In genomic region chrX:9433596-9433995, GRCh38 we compare ENCODE assay signal across 23 cellular contexts.
"Had no signal": no experiment of that assay in that cellular context is flagged by ENCODE, and none has a peak within 500 bp of the region (broad histone marks: within the 10 kb centered on the region; RNA-seq: fewer than 3 reads in every experiment).

No MANE protein-coding gene starts in this region.

- H3K27ac ChIP-seq: breast epithelium, esophagus muscularis mucosa, lower lobe of right lung, neutrophil, pancreas, tibial nerve had no signal

- H3K36me3 ChIP-seq: breast epithelium, esophagus muscularis mucosa, lower lobe of right lung, neutrophil, pancreas, tibial nerve had no signal

- H3K4me3 Mint-ChIP-seq: activated B cell treated with CpG ODN at 0.5 μM for 24 hours; activated CD8-positive, alpha-beta T cell treated with anti-CD3 and anti-CD28 coated beads for 36 hours; activated naive CD4-positive, alpha-beta T cell treated with anti-CD3 and anti-CD28 coated beads for 36 hours; dendritic cell treated with granulocyte-macrophage colony-stimulating factor and Interleukin-4, amounts not matched to agents 40 ng/mL and 50 ng/mL, for 4 days; natural killer cell had no signal

- H3K4me1 Mint-ChIP-seq: activated B cell treated with CpG ODN at 0.5 μM for 24 hours had no signal

- H3K4me1 ChIP-seq: breast epithelium, esophagus muscularis mucosa, lower lobe of right lung, pancreas, tibial nerve had no signal

- H3K27ac Mint-ChIP-seq: activated B cell treated with CpG ODN at 0.5 μM for 24 hours; activated CD8-positive, alpha-beta T cell treated with anti-CD3 and anti-CD28 coated beads for 36 hours; activated naive CD4-positive, alpha-beta T cell treated with anti-CD3 and anti-CD28 coated beads for 36 hours; activated T-helper 2 cell treated with anti-CD3 and anti-CD28 coated beads, Interferon-gamma antibody, Interleukin-2, Interleukin-4, amounts not matched to agents 10 μg/mL and 5 μg/mL and 100 μg/mL, durations not matched to agents 14 hours and 24 hours and 36 hours; dendritic cell treated with granulocyte-macrophage colony-stimulating factor and Interleukin-4, amounts not matched to agents 40 ng/mL and 50 ng/mL, for 4 days had no signal

- ATAC-seq: activated CD8-positive, alpha-beta T cell treated with anti-CD3 and anti-CD28 coated beads for 36 hours; left colon; lower lobe of right lung; pancreas had no signal

- H3K36me3 Mint-ChIP-seq: natural killer cell had no signal

- H3K27me3 Mint-ChIP-seq: activated B cell treated with CpG ODN at 0.5 μM for 24 hours; activated CD8-positive, alpha-beta T cell treated with anti-CD3 and anti-CD28 coated beads for 36 hours; dendritic cell treated with granulocyte-macrophage colony-stimulating factor and Interleukin-4, amounts not matched to agents 40 ng/mL and 50 ng/mL, for 4 days had no signal

- H3K9me3 ChIP-seq: breast epithelium, esophagus muscularis mucosa, lower lobe of right lung, neutrophil, pancreas, tibial nerve had no signal

- H3K4me3 ChIP-seq: breast epithelium, esophagus muscularis mucosa, lower lobe of right lung, pancreas, tibial nerve had no signal

- DNase-seq: activated B cell treated with CpG ODN at 0.5 μM for 24 hours; activated CD4-positive, alpha-beta T cell treated with anti-CD3 and anti-CD28 coated beads for 48 hours; activated CD8-positive, alpha-beta T cell treated with anti-CD3 and anti-CD28 coated beads for 36 hours; activated naive CD4-positive, alpha-beta T cell treated with anti-CD3 and anti-CD28 coated beads for 36 hours; activated T-cell treated with anti-CD3 and anti-CD28 coated beads, Interleukin-2, amount 50 U/mL, for 1 hour; cerebellar nuclear complex; effector CD8-positive, alpha-beta T cell; glutamatergic neuron; hippocampal formation; left colon; lower lobe of right lung; natural killer cell; pancreas; stimulated activated naive CD4-positive, alpha-beta T cell treated with Interleukin-2 at 50 U/mL for 16 hours; substantia nigra; T-helper 1 cell; T-helper 9 cell had no signal

- H3K9me3 Mint-ChIP-seq: activated B cell treated with CpG ODN at 0.5 μM for 24 hours; activated CD8-positive, alpha-beta T cell treated with anti-CD3 and anti-CD28 coated beads for 36 hours; activated naive CD4-positive, alpha-beta T cell treated with anti-CD3 and anti-CD28 coated beads for 36 hours; activated T-helper 2 cell treated with anti-CD3 and anti-CD28 coated beads, Interferon-gamma antibody, Interleukin-2, Interleukin-4, amounts not matched to agents 10 μg/mL and 5 μg/mL and 100 μg/mL, durations not matched to agents 14 hours and 24 hours and 36 hours; dendritic cell treated with granulocyte-macrophage colony-stimulating factor and Interleukin-4, amounts not matched to agents 40 ng/mL and 50 ng/mL, for 4 days had no signal

- H3K27me3 ChIP-seq: breast epithelium, esophagus muscularis mucosa, neutrophil, pancreas, tibial nerve had no signal
